In genomic region chr19:52896431-52897148, GRCh38 we compare ENCODE assay signal across 6 cellular contexts. TPM values are rescaled to one million over a fixed set of nuclear protein-coding genes. Genes with fewer than 3 reads are reported as not detected.
DNase-seq lines count a peak whose midpoint lies in the region; ATAC-seq and TF ChIP-seq lines count a peak whose summit lies in the region.

No MANE protein-coding gene starts in this region.

- intact Hi-C loops in dorsolateral prefrontal cortex (cut with DNase I) = loop anchor here in 1 of 2 donors (5.0 kb wide), 3 partner anchors 46 to 96 kb away; partner anchors contain the start of gene ZNF816

- H3K4me1 ChIP-seq in Loucy (ENCODE audit: insufficient read depth, low read length, poor library complexity, severe bottlenecking) = peaks cover 6% of the 10 kb centered on the region

- H3K9me3 Mint-ChIP-seq in osteocyte (ENCODE audit: unreplicated experiment) = no peaks in the 10 kb centered on the region

- H3K9me2 ChIP-seq in Loucy (replicated peaks; ENCODE audit: low read depth, low read length) = no peaks in the 10 kb centered on the region

- peak overlapping the region; percentile 88 for H3K4me3 Mint-ChIP-seq in osteocyte (ENCODE audit: unreplicated experiment)

- peak overlapping the region; percentile 93 for H2AFZ ChIP-seq in Loucy (ENCODE audit: low read length)

- no peak for TF ChIP-seq CTCF in Loucy (conservative IDR thresholded peaks at IDR 0.05; ENCODE audit: low read length)
- no peak for TF ChIP-seq CTCF in dorsolateral prefrontal cortex (IDR thresholded peaks at IDR 0.05 in 54 of 56, conservative IDR thresholded peaks at IDR 0.05 in 2 of 56; ENCODE audit: low read depth in 1 of 56, partially characterized antibody in 56 of 56)
- TF ChIP-seq CTCF in osteocyte (IDR thresholded peaks at IDR 0.05) = no peak

- H3K79me2 ChIP-seq in Loucy (ENCODE audit: insufficient read depth, low read length) = peaks cover 37% of the 10 kb centered on the region

- H3K9me3 ChIP-seq in Loucy (ENCODE audit: insufficient read depth, low read depth, low read length) = no peaks in the 10 kb centered on the region

- H3K27me3 ChIP-seq in Loucy (ENCODE audit: insufficient read depth, low read length, poor library complexity, severe bottlenecking) (no peaks in the 10 kb centered on the region), dorsolateral prefrontal cortex (no peaks in the 10 kb centered on the region)

- H3K9ac ChIP-seq in Loucy (ENCODE audit: low read depth, low read length, poor library complexity, severe bottlenecking) = peak overlapping the region; percentile 96

- H3F3A ChIP-seq in Loucy (ENCODE audit: low read depth) = no peaks in the 10 kb centered on the region

- H3K36me3 ChIP-seq in Loucy (ENCODE audit: insufficient read depth, low read length) = no peaks in the 10 kb centered on the region

- peaks cover 25% of the 10 kb centered on the region for H3K36me3 Mint-ChIP-seq in osteocyte (ENCODE audit: unreplicated experiment)

- ATAC-seq in GM21528 (IDR thresholded peaks at IDR 0.05; ENCODE audit: low FRiP score, unreplicated experiment) (no peak), GM21390 (IDR thresholded peaks at IDR 0.05; ENCODE audit: unreplicated experiment) (no peak)

- peak overlapping the region in 48 of 59 donors; percentile 5 to 91 (median 81) for H3K27ac ChIP-seq in dorsolateral prefrontal cortex

- peaks cover 7% of the 10 kb centered on the region for H4K20me1 ChIP-seq in Loucy (ENCODE audit: insufficient read depth, low read length, poor library complexity, severe bottlenecking)

- H3K4me1 Mint-ChIP-seq in osteocyte (ENCODE audit: unreplicated experiment) = peaks cover 17% of the 10 kb centered on the region

- H3K4me3 ChIP-seq in Loucy (ENCODE audit: low read length, poor library complexity, severe bottlenecking) = peak overlapping the region; percentile 94
- H3K4me3 ChIP-seq in dorsolateral prefrontal cortex = peak overlapping the region; percentile 67 to 97 (median 86)

- peak overlapping the region; percentile 96 for H3K27ac Mint-ChIP-seq in osteocyte (ENCODE audit: unreplicated experiment)

- no peaks in the 10 kb centered on the region for H3K27me3 Mint-ChIP-seq in osteocyte (ENCODE audit: unreplicated experiment)

- DNase-seq in ELR (ENCODE audit: low read depth) (peak; percentile 41), dorsolateral prefrontal cortex (peak in 2 of 10 donors; percentile 8 to 45), osteocyte (ENCODE audit: extremely low spot score, unreplicated experiment) (no peak)

- peak overlapping the region; percentile 81 for H3K4me2 ChIP-seq in Loucy (ENCODE audit: low read depth, low read length, poor library complexity, severe bottlenecking)

RNA-seq across cellular contexts. Expression of gene ZNF320, which starts 0.8 kb away (rescaled TPM):
- total RNA-seq in dorsolateral prefrontal cortex = 10 to 100 TPM; 13.8 to 49.1 (median 23.7) TPM
- total RNA-seq in osteocyte = 18.7 and 20.1 TPM in 2 replicates

RNA-seq across cellular contexts. Expression of gene ZNF888, which starts 26.6 kb away (rescaled TPM):
- 1 to 10 TPM in 118 of 120 experiments, under 1 TPM in 2; 0.81 to 5.4 (median 2.0) TPM for total RNA-seq in dorsolateral prefrontal cortex
- 3.2 and 4.0 TPM in 2 replicates for total RNA-seq in osteocyte

RNA-seq across cellular contexts. Expression of gene ZNF468, which starts 39.2 kb away (rescaled TPM):
- total RNA-seq in dorsolateral prefrontal cortex (10 to 100 TPM in 97 of 120 experiments, 1 to 10 TPM in 23; 4.1 to 23.8 (median 12.8) TPM), osteocyte (16.0 and 16.9 TPM in 2 replicates)
